ENCODE assay signal across 26 cellular contexts in the genomic region with DNA sequence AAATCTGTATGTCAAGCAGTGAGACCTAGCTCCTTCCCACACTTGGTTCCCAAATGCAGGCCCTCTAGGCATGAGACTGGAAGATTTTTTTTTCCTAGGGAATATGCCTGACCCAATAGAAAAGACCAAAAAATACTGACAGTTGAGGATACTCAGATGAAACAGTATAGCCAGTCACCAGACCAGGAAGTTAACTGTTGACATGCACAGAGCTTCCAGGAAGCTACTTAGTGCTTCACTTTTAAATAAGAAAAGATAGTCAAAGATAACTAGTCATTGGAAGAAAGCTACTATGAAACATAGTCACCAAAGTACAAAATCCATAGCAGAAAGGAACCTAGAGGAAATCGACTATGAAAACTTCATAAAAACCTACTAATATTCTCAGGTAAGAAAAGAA. TPM values are rescaled to one million over a fixed set of nuclear protein-coding genes. Genes with fewer than 3 reads are reported as not detected.
DNase-seq lines count a peak whose midpoint lies in the region; ATAC-seq and TF ChIP-seq lines count a peak whose summit lies in the region.
"Had no signal": no experiment of that assay in that cellular context is flagged by ENCODE, and none has a peak within 500 bp of the region (broad histone marks: within the 10 kb centered on the region; RNA-seq: fewer than 3 reads in every experiment).

No MANE protein-coding gene starts in this region.

- no peak overlapping the region for H3K9ac ChIP-seq in colonic mucosa (ENCODE audit: low read depth in 2 of 2, low read length in 2 of 2)
- H3K9ac ChIP-seq: BLaER1 treated with 17β-estradiol and CSF1 and Interleukin-3, amounts not matched to agents 10 nM and 100 nM; GM23248 had no signal

- ATAC-seq in activated CD8-positive, alpha-beta T cell treated with anti-CD3 and anti-CD28 coated beads, Interleukin-2, amount 10 ng/mL, durations not matched to agents 7 days and 5 days: no peak
- no peak for ATAC-seq in activated CD8-positive, alpha-beta T cell treated with anti-CD3 and anti-CD28 coated beads for 36 hours
- peak; percentile 57 to 59 for ATAC-seq in CD4-positive, CD25-positive, alpha-beta regulatory T cell (ENCODE audit: low read depth in 2 of 2)
- no peak for ATAC-seq in GM23338
- no peak for ATAC-seq in effector memory CD8-positive, alpha-beta T cell (replicated peaks)
- ATAC-seq: A549, PC-3 had no signal

- no peaks in the 10 kb centered on the region for H3K79me2 ChIP-seq in GM23338 (replicated peaks; ENCODE audit: insufficient read depth)

- H3K4me2 ChIP-seq in GM23338: no peak overlapping the region
- H3K4me2 ChIP-seq: A549; BLaER1 treated with 17β-estradiol and CSF1 and Interleukin-3, amounts not matched to agents 10 nM and 100 nM had no signal

- POLR2A ChIA-PET in activated CD8-positive, alpha-beta T cell treated with anti-CD3 and anti-CD28 coated beads, Interleukin-2, amount 10 ng/mL, durations not matched to agents 7 days and 5 days (lab: Charles Lee): interaction anchor here (0.6 to 1.7 kb wide), 3 partner anchors 32 to 259 kb away, joined by 3 to 7 read pairs (median 5); a partner anchor contains a TSS
- POLR2A ChIA-PET in activated CD8-positive, alpha-beta T cell treated with anti-CD3 and anti-CD28 coated beads for 36 hours (lab: Charles Lee): interaction anchor here (0.6 kb wide), 1 partner anchor 626 kb away, joined by 3 read pairs; no protein-coding TSS in a partner anchor

- peak overlapping the region; percentile 51 for H3K27ac Mint-ChIP-seq in activated CD8-positive, alpha-beta T cell treated with anti-CD3 and anti-CD28 coated beads, Interleukin-2, amount 10 ng/mL, durations not matched to agents 7 days and 5 days
- no peak overlapping the region for H3K27ac Mint-ChIP-seq in activated CD8-positive, alpha-beta T cell treated with anti-CD3 and anti-CD28 coated beads for 36 hours
- peak overlapping the region; percentile 52 to 86 (median 85) for H3K27ac Mint-ChIP-seq in CD4-positive, CD25-positive, alpha-beta regulatory T cell
- 0 out of 2 replicates have a peak overlapping the region, but pooled peaks have one; percentile 7 for H3K27ac Mint-ChIP-seq in GM23338
- H3K27ac Mint-ChIP-seq in effector memory CD8-positive, alpha-beta T cell: peak overlapping the region; percentile 26 to 62

- intact Hi-C loops in activated CD8-positive, alpha-beta T cell treated with anti-CD3 and anti-CD28 coated beads for 36 hours (cut with micrococcal nuclease): no loop called here
- intact Hi-C loops in colonic mucosa (cut with DNase I): no loop called here

- H3K9me3 Mint-ChIP-seq in activated CD8-positive, alpha-beta T cell treated with anti-CD3 and anti-CD28 coated beads, Interleukin-2, amount 10 ng/mL, durations not matched to agents 7 days and 5 days (ENCODE audit: insufficient read depth): no peaks in the 10 kb centered on the region
- no peaks in the 10 kb centered on the region for H3K9me3 Mint-ChIP-seq in activated CD8-positive, alpha-beta T cell treated with anti-CD3 and anti-CD28 coated beads for 36 hours
- no peaks in the 10 kb centered on the region for H3K9me3 Mint-ChIP-seq in CD4-positive, CD25-positive, alpha-beta regulatory T cell
- H3K9me3 Mint-ChIP-seq in GM23338: no peaks in the 10 kb centered on the region; the same call in 2 of the 3 replicates
- H3K9me3 Mint-ChIP-seq in effector memory CD8-positive, alpha-beta T cell: no peaks in the 10 kb centered on the region
- H3K9me3 Mint-ChIP-seq: CD4-positive, alpha-beta memory T cell; H9 had no signal

- H3K36me3 Mint-ChIP-seq in activated CD8-positive, alpha-beta T cell treated with anti-CD3 and anti-CD28 coated beads, Interleukin-2, amount 10 ng/mL, durations not matched to agents 7 days and 5 days (ENCODE audit: low read depth): peaks cover 48% of the 10 kb centered on the region
- H3K36me3 Mint-ChIP-seq in activated CD8-positive, alpha-beta T cell treated with anti-CD3 and anti-CD28 coated beads for 36 hours (ENCODE audit: low read depth): peaks cover 33% of the 10 kb centered on the region
- H3K36me3 Mint-ChIP-seq in CD4-positive, CD25-positive, alpha-beta regulatory T cell: peaks cover 10% of the 10 kb centered on the region
- peaks cover 35% of the 10 kb centered on the region for H3K36me3 Mint-ChIP-seq in GM23338 (ENCODE audit: low read depth)
- H3K36me3 Mint-ChIP-seq in effector memory CD8-positive, alpha-beta T cell (ENCODE audit: insufficient read depth): no peaks in the 10 kb centered on the region

- no peak for TF ChIP-seq CTCF in activated CD8-positive, alpha-beta T cell treated with anti-CD3 and anti-CD28 coated beads for 36 hours (IDR thresholded peaks at IDR 0.05)
- no peak for TF ChIP-seq CTCF in GM23338 (conservative IDR thresholded peaks at IDR 0.05; ENCODE audit: low read depth in 2 of 2)
- no peak for TF ChIP-seq CTCF in colonic mucosa (IDR thresholded peaks at IDR 0.05)

- H3K4me3 ChIP-seq in CD4-positive, CD25-positive, alpha-beta regulatory T cell (ENCODE audit: low read depth, low read length): peak overlapping the region; percentile 23
- H3K4me3 ChIP-seq in GM23338 (no peak overlapping the region), colonic mucosa (no peak overlapping the region)
- H3K4me3 ChIP-seq: A549; BLaER1 treated with 17β-estradiol and CSF1 and Interleukin-3, amounts not matched to agents 10 nM and 100 nM; GM23248; MG63 had no signal

- CTCF ChIA-PET in activated CD8-positive, alpha-beta T cell treated with anti-CD3 and anti-CD28 coated beads, Interleukin-2, amount 10 ng/mL, durations not matched to agents 7 days and 5 days (lab: Charles Lee): interaction anchor here (0.7 kb wide), 1 partner anchor 133 kb away, joined by 3 read pairs; no protein-coding TSS in a partner anchor
- CTCF ChIA-PET in activated CD8-positive, alpha-beta T cell treated with anti-CD3 and anti-CD28 coated beads for 36 hours (lab: Charles Lee): interaction anchor here (0.7 to 1.0 kb wide), 2 partner anchors 11 to 12 kb away, joined by 3 read pairs; no protein-coding TSS in a partner anchor

- H3K27me3 ChIP-seq in CD4-positive, CD25-positive, alpha-beta regulatory T cell (ENCODE audit: control insufficient read depth, insufficient read depth, low read length): no peaks in the 10 kb centered on the region
- H3K27me3 ChIP-seq in GM23338 (ENCODE audit: insufficient read depth) (no peaks in the 10 kb centered on the region), colonic mucosa (no peaks in the 10 kb centered on the region)
- H3K27me3 ChIP-seq: BLaER1 treated with 17β-estradiol and CSF1 and Interleukin-3, amounts not matched to agents 10 nM and 100 nM; MG63 had no signal

- peaks cover 4% of the 10 kb centered on the region for H3K4me1 ChIP-seq in CD4-positive, CD25-positive, alpha-beta regulatory T cell (ENCODE audit: control insufficient read depth, insufficient read depth, low read length, poor library complexity, severe bottlenecking)
- H3K4me1 ChIP-seq in GM23338 (ENCODE audit: insufficient read depth) (no peaks in the 10 kb centered on the region), colonic mucosa (no peaks in the 10 kb centered on the region)
- H3K4me1 ChIP-seq: A549; BLaER1 treated with 17β-estradiol and CSF1 and Interleukin-3, amounts not matched to agents 10 nM and 100 nM had no signal

- H3K9me2 ChIP-seq in GM23338 (ENCODE audit: insufficient read depth): no peaks in the 10 kb centered on the region

- H2AFZ ChIP-seq in GM23338: no peak overlapping the region
- H2AFZ ChIP-seq: GM23248 had no signal

- H3K4me1 Mint-ChIP-seq in activated CD8-positive, alpha-beta T cell treated with anti-CD3 and anti-CD28 coated beads, Interleukin-2, amount 10 ng/mL, durations not matched to agents 7 days and 5 days (ENCODE audit: low read depth): peaks cover 36% of the 10 kb centered on the region
- H3K4me1 Mint-ChIP-seq in activated CD8-positive, alpha-beta T cell treated with anti-CD3 and anti-CD28 coated beads for 36 hours (ENCODE audit: low read depth): peaks cover 9% of the 10 kb centered on the region
- peaks cover 5 to 25% (median 10%) of the 10 kb centered on the region in 4 donors for H3K4me1 Mint-ChIP-seq in CD4-positive, CD25-positive, alpha-beta regulatory T cell
- peaks cover 5% of the 10 kb centered on the region; the same call in 2 of the 3 replicates for H3K4me1 Mint-ChIP-seq in GM23338
- peaks cover 0 to 2% of the 10 kb centered on the region in 2 donors for H3K4me1 Mint-ChIP-seq in effector memory CD8-positive, alpha-beta T cell (ENCODE audit: low read depth in 2 of 2)
- H3K4me1 Mint-ChIP-seq: H9 had no signal

- H4K20me1 ChIP-seq in GM23338 (replicated peaks; ENCODE audit: insufficient read depth): no peaks in the 10 kb centered on the region
- H4K20me1 ChIP-seq: BLaER1 treated with 17β-estradiol and CSF1 and Interleukin-3, amounts not matched to agents 10 nM and 100 nM had no signal

- no peaks in the 10 kb centered on the region for H3K9me3 ChIP-seq in CD4-positive, CD25-positive, alpha-beta regulatory T cell (ENCODE audit: control insufficient read depth in 2 of 2, low read length in 2 of 2)
- no peaks in the 10 kb centered on the region for H3K9me3 ChIP-seq in colonic mucosa
- H3K9me3 ChIP-seq: A549, MG63 had no signal

- no peaks in the 10 kb centered on the region for H3F3A ChIP-seq in GM23338 (replicated peaks; ENCODE audit: low read depth)

- no peak for DNase-seq in activated CD8-positive, alpha-beta T cell treated with anti-CD3 and anti-CD28 coated beads, Interleukin-2, amount 10 ng/mL, durations not matched to agents 7 days and 5 days
- DNase-seq in activated CD8-positive, alpha-beta T cell treated with anti-CD3 and anti-CD28 coated beads for 36 hours: no peak
- peak in 1 of 3 donors; percentile 56 for DNase-seq in CD4-positive, CD25-positive, alpha-beta regulatory T cell
- DNase-seq in GM23338 (ENCODE audit: low spot score) (no peak), colonic mucosa (no peak)
- DNase-seq in effector memory CD8-positive, alpha-beta T cell: no peak
- no peak for DNase-seq in stimulated activated CD4-positive, alpha-beta T cell treated with anti-CD3 and anti-CD28 coated beads, Interleukin-4, amount 100 ng/mL, for 1 hour
- DNase-seq: AML-193; CD4-positive, alpha-beta memory T cell; COR-L47; DMS53; GM23248; H9; KBM-7; MG63; NCI-H1105 treated with DMSO at 0.1 percent for 48 hours; NCI-H1694; NCI-H2029 treated with DMSO at 0.1 percent for 48 hours; NCI-H446 treated with DMSO at 0.1 percent for 48 hours; NCI-H526; NCI-H82; NK-92 treated with Interleukin-12 subunit alpha and Interleukin-12 subunit beta, amount 100 ng/mL, for 24 hours; PC-3 had no signal

- no peak overlapping the region for H3K4me3 Mint-ChIP-seq in activated CD8-positive, alpha-beta T cell treated with anti-CD3 and anti-CD28 coated beads, Interleukin-2, amount 10 ng/mL, durations not matched to agents 7 days and 5 days
- H3K4me3 Mint-ChIP-seq in activated CD8-positive, alpha-beta T cell treated with anti-CD3 and anti-CD28 coated beads for 36 hours: no peak overlapping the region
- H3K4me3 Mint-ChIP-seq in CD4-positive, CD25-positive, alpha-beta regulatory T cell: no peak overlapping the region
- H3K4me3 Mint-ChIP-seq in GM23338: no peak overlapping the region
- H3K4me3 Mint-ChIP-seq in effector memory CD8-positive, alpha-beta T cell: no peak overlapping the region
- H3K4me3 Mint-ChIP-seq: CD4-positive, alpha-beta memory T cell; H9 had no signal

- no peaks in the 10 kb centered on the region for H3K27me3 Mint-ChIP-seq in activated CD8-positive, alpha-beta T cell treated with anti-CD3 and anti-CD28 coated beads, Interleukin-2, amount 10 ng/mL, durations not matched to agents 7 days and 5 days (ENCODE audit: low read depth)
- H3K27me3 Mint-ChIP-seq in activated CD8-positive, alpha-beta T cell treated with anti-CD3 and anti-CD28 coated beads for 36 hours: no peaks in the 10 kb centered on the region
- no peaks in the 10 kb centered on the region for H3K27me3 Mint-ChIP-seq in CD4-positive, CD25-positive, alpha-beta regulatory T cell
- H3K27me3 Mint-ChIP-seq in GM23338 (ENCODE audit: insufficient read depth, low read depth, poor library complexity): no peaks in the 10 kb centered on the region
- H3K27me3 Mint-ChIP-seq in effector memory CD8-positive, alpha-beta T cell: no peaks in the 10 kb centered on the region
- H3K27me3 Mint-ChIP-seq: CD4-positive, alpha-beta memory T cell had no signal

- H3K36me3 ChIP-seq in CD4-positive, CD25-positive, alpha-beta regulatory T cell (ENCODE audit: control insufficient read depth, insufficient read depth, low read length): no peaks in the 10 kb centered on the region
- H3K36me3 ChIP-seq in GM23338 (ENCODE audit: insufficient read depth) (peaks cover 7% of the 10 kb centered on the region; the same call in 1 of the 2 replicates), colonic mucosa (no peaks in the 10 kb centered on the region)

- peak overlapping the region; percentile 39 for H3K27ac ChIP-seq in CD4-positive, CD25-positive, alpha-beta regulatory T cell (ENCODE audit: insufficient read depth, low read length, poor library complexity, severe bottlenecking)
- H3K27ac ChIP-seq in GM23338 (ENCODE audit: low read depth) (no peak overlapping the region), colonic mucosa (no peak overlapping the region)
- H3K27ac ChIP-seq: A549; BLaER1 treated with 17β-estradiol and CSF1 and Interleukin-3, amounts not matched to agents 10 nM and 100 nM; GM23248 had no signal

RNA-seq across cellular contexts. Expression of a gene that starts 32.3 kb away (rescaled TPM):
- total RNA-seq in activated CD8-positive, alpha-beta T cell treated with anti-CD3 and anti-CD28 coated beads, Interleukin-2, amount 10 ng/mL, durations not matched to agents 7 days and 5 days: 10 to 100 TPM; 28.4 to 30.7 TPM
- total RNA-seq in activated CD8-positive, alpha-beta T cell treated with anti-CD3 and anti-CD28 coated beads for 36 hours: 10 to 100 TPM; 24.9 to 27.2 TPM
- total RNA-seq in CD4-positive, CD25-positive, alpha-beta regulatory T cell: 7.6 TPM
- polyA plus RNA-seq in CD4-positive, CD25-positive, alpha-beta regulatory T cell: 1 to 10 TPM; 1.3 to 2.5 (median 1.9) TPM
- total RNA-seq in GM23338 (2014; rRNA removed; shearing (Covaris generic)): 22.4 and 28.6 TPM in 2 replicates
- polyA plus RNA-seq in GM23338 (2016; fragmentation: Nextera tagmentation; extraction: Ambion mirVana): 28.1 and 38.7 TPM in 2 replicates
- total RNA-seq in colonic mucosa: 10 to 100 TPM in 1 of 2 donors, 1 to 10 TPM in 1; 4.8 to 12.1 TPM

RNA-seq across cellular contexts. Expression of a gene that starts 32.5 kb away (rescaled TPM):
- not detected for total RNA-seq in activated CD8-positive, alpha-beta T cell treated with anti-CD3 and anti-CD28 coated beads, Interleukin-2, amount 10 ng/mL, durations not matched to agents 7 days and 5 days
- total RNA-seq in activated CD8-positive, alpha-beta T cell treated with anti-CD3 and anti-CD28 coated beads for 36 hours: not detected
- not detected for total RNA-seq in CD4-positive, CD25-positive, alpha-beta regulatory T cell
- under 1 TPM in 1 of 4 donors, not detected in 3; 0.16 TPM for polyA plus RNA-seq in CD4-positive, CD25-positive, alpha-beta regulatory T cell
- total RNA-seq in GM23338 (2014; rRNA removed; shearing (Covaris generic)): 0.23 and 0.56 TPM in 2 replicates
- 0.31 and 0.37 TPM in 2 replicates for polyA plus RNA-seq in GM23338 (2016; fragmentation: Nextera tagmentation; extraction: Ambion mirVana)
- not detected for total RNA-seq in colonic mucosa
- total RNA-seq: CD4-positive, alpha-beta memory T cell; GM23248; H9; LHCN-M2; PC-3 had no signal
- polyA plus RNA-seq: A549; CD4-positive, alpha-beta memory T cell; GM23248 had no signal

Comparison
In these comparisons a context has a peak if more than half of its experiments do, and no peak if none do; other contexts are left out.
1. ATAC-seq: peak in CD4-positive, CD25-positive, alpha-beta regulatory T cell (2 of 2); none in activated CD8-positive, alpha-beta T cell treated with anti-CD3 and anti-CD28 coated beads, Interleukin-2, amount 10 ng/mL, durations not matched to agents 7 days and 5 days (single experiment), activated CD8-positive, alpha-beta T cell treated with anti-CD3 and anti-CD28 coated beads for 36 hours (single experiment), GM23338 (single experiment) and effector memory CD8-positive, alpha-beta T cell (single experiment).